Comparison of ENCODE assay signal across 8 cellular contexts in the genomic region with DNA sequence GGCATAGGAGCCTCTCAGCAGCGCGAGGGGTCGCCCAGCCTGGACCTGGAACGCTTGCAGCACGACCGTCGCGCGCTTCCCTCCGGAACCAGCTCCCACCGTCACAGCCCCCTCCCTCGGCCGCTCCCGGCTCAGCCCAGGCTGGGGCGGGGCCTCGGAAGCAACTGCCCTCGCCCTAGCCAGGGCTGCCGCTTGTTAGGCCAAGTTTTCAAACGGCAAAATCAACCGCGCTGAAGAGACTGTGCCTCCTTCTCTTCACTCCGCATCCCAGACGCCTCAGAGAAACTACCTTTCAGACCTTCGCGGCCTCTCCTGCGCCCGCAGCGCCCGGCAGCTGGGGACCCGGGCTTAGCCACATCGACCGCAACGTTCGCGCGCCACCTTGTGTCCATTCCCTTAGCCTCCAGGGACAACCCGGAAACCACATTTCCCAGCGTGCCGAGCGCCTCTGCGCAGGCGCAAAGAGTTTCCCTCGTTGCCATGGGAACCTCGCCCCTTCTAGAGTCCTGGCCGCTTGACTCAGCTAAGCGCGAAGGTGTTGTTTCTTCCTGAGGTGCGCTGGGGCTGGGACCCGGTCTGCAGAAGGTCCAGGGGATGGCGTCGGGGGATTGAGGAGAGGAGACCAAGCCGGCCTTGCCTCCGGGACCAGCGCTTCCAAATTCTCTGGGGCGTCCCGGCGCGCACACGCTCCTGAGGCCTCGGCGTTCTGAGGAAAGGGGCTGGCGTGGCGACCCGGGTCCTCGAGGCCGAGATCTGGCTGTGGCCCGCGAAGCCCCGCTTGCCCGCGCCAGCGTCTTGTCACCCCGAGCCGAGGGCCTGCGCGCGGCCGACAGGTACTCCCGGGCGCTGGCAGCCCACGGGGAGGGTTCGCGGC. TPM values are rescaled to one million over a fixed set of nuclear protein-coding genes. Genes with fewer than 3 reads are reported as not detected.
A peak's percentile ranks its signal among the peaks of the same experiment; 100 is the strongest.
DNase-seq lines count a peak whose midpoint lies in the region; ATAC-seq and TF ChIP-seq lines count a peak whose summit lies in the region.

No MANE protein-coding gene starts in this region.

- DNase-seq in DMS53 treated with DMSO at 0.1 percent for 48 hours (lab: John Stamatoyannopoulos, UW; ENCODE audit: unreplicated experiment) (peak; percentile 97), OCI-M1 (lab: John Stamatoyannopoulos, UW) (peak; percentile 98)
- peak; percentile 99 for DNase-seq in activated T-cell treated with anti-CD3 and anti-CD28 coated beads, Interleukin-2, amount 50 U/mL, for 1 hour
- peak; percentile 100 for DNase-seq in stimulated activated CD8-positive, alpha-beta memory T cell treated with anti-CD3 and anti-CD28 coated beads, Interleukin-4, amount 100 ng/mL, for 48 hours

- H3K4me1 ChIP-seq in esophagus (ENCODE audit: control insufficient read depth in 2 of 2, insufficient read depth in 2 of 2, low read length in 1 of 2) (peaks cover 2 to 9% of the 10 kb centered on the region in 2 donors), mucosa of stomach (ENCODE audit: control insufficient read depth, insufficient read depth, low read length) (peaks cover 42% of the 10 kb centered on the region)

- 0 to 1% methylated on average over 66 to 83 of the region's 83 CpGs for WGBS in esophagus, 2 donors

- H3K27me3 ChIP-seq in esophagus (ENCODE audit: control insufficient read depth in 1 of 2, insufficient read depth in 2 of 2, low read length in 2 of 2) (no peaks in the 10 kb centered on the region), mucosa of stomach (ENCODE audit: control insufficient read depth, insufficient read depth, low read length) (no peaks in the 10 kb centered on the region)

- no peak for TF ChIP-seq EP300 in Ishikawa (IDR thresholded peaks at IDR 0.05; ENCODE audit: borderline replicate concordance)

- peak; percentile 94 for TF ChIP-seq RAD21 in Ishikawa (IDR thresholded peaks at IDR 0.05; ENCODE audit: low read depth)

- H3K9ac ChIP-seq in mucosa of stomach (ENCODE audit: low read length) = peak overlapping the region; percentile 94

- peak overlapping the region; percentile 74 to 83 for H3K4me3 ChIP-seq in esophagus (ENCODE audit: low read depth in 1 of 2, low read length in 2 of 2)
- H3K4me3 ChIP-seq in mucosa of stomach (ENCODE audit: low read length) = peak overlapping the region; percentile 89

- H3K27ac ChIP-seq in esophagus (ENCODE audit: low read depth in 2 of 2, low read length in 1 of 2) = peak overlapping the region; percentile 93 to 99

- H3K9me3 ChIP-seq in esophagus (ENCODE audit: control insufficient read depth in 2 of 2, insufficient read depth in 1 of 2, low read depth in 1 of 2, low read length in 1 of 2) (no peaks in the 10 kb centered on the region), mucosa of stomach (ENCODE audit: control insufficient read depth, low read length) (no peaks in the 10 kb centered on the region)

- peak; percentile 69 for ATAC-seq in GM21576 (IDR thresholded peaks at IDR 0.05; ENCODE audit: unreplicated experiment)

- H3K36me3 ChIP-seq in esophagus (ENCODE audit: control insufficient read depth in 2 of 2, insufficient read depth in 2 of 2, low read length in 1 of 2) (peaks cover 0 to under 1% of the 10 kb centered on the region in 2 donors), mucosa of stomach (ENCODE audit: control insufficient read depth, insufficient read depth, low read length) (no peaks in the 10 kb centered on the region)

TF ChIP-seq in Ishikawa, 13 proteins besides CTCF, POLR2A, EP300 and RAD21:
- peak; percentile 11; the same call in 1 of the 2 replicates for TF ChIP-seq YY1 (IDR thresholded peaks at IDR 0.05; ENCODE audit: low read depth)
- TF ChIP-seq TEAD4 (IDR thresholded peaks at IDR 0.05) = no peak
- TF ChIP-seq NFIC (IDR thresholded peaks at IDR 0.05) = no peak
- TF ChIP-seq, protein P1, sequence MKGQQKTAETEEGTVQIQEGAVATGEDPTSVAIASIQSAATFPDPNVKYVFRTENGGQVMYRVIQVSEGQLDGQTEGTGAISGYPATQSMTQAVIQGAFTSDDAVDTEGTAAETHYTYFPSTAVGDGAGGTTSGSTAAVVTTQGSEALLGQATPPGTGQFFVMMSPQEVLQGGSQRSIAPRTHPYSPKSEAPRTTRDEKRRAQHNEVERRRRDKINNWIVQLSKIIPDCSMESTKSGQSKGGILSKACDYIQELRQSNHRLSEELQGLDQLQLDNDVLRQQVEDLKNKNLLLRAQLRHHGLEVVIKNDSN (IDR thresholded peaks at IDR 0.05) = no peak
- TF ChIP-seq, protein P2, sequence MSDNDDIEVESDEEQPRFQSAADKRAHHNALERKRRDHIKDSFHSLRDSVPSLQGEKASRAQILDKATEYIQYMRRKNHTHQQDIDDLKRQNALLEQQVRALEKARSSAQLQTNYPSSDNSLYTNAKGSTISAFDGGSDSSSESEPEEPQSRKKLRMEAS (IDR thresholded peaks at IDR 0.05) = peak; percentile 74
- TF ChIP-seq TAF1 (IDR thresholded peaks at IDR 0.05; ENCODE audit: low read depth) = peak; percentile 77
- no peak for TF ChIP-seq FOXM1 (IDR thresholded peaks at IDR 0.05; ENCODE audit: borderline replicate concordance, low read depth)
- TF ChIP-seq TCF12 (IDR thresholded peaks at IDR 0.05; ENCODE audit: low read depth) = peak; percentile 18; the same call in 1 of the 2 replicates
- TF ChIP-seq ZBTB7A (IDR thresholded peaks at IDR 0.05; ENCODE audit: low read depth) = peak; percentile 59

RNA-seq across cellular contexts. Expression of a gene that starts 14.3 kb away (rescaled TPM):
- 10 to 100 TPM; 38.6 to 55.6 TPM for polyA plus RNA-seq in esophagus

RNA-seq across cellular contexts. Expression of a gene that starts 28.5 kb away (rescaled TPM):
- 10 to 100 TPM; 36.8 to 87.3 TPM for polyA plus RNA-seq in esophagus

RNA-seq across cellular contexts. Expression of a gene that starts 35.7 kb away (rescaled TPM):
- 100 to 1,000 TPM; 112 to 114 TPM for polyA plus RNA-seq in esophagus

RNA-seq across cellular contexts. Expression of a gene that starts 51.3 kb away (rescaled TPM):
- polyA plus RNA-seq in esophagus = 10 to 100 TPM; 62.4 to 74.2 TPM

RNA-seq across cellular contexts. Expression of a gene that starts 55.8 kb away (rescaled TPM):
- 1 to 10 TPM; 1.4 to 2.2 TPM for polyA plus RNA-seq in esophagus

Comparison
In these comparisons a context has a peak if more than half of its experiments do, and no peak if none do; other contexts are left out.
1. Peak in every context shown above with its lines: DNase-seq, ATAC-seq, H3K4me3 ChIP-seq and H3K27ac ChIP-seq.